Comparison of ENCODE assay signal across 21 cellular contexts in the genomic region with DNA sequence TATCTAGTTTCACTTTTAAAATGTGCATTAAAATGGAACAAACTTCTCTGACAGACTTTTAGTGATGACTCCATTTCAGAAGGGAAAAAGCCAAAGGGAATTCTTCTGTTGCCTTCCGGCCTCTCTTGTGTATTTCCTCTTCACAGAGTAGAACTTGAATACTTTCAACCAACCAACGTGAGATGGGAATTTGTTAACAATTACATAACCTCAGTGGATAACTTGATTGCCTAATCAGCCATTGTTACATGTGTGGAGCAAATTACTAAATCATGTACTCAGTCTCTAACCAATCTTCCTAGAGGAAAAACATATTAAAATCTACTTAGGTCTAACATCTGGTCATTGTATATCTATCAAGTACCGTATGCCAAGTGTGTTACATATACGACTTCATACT.
DNase-seq lines count a peak whose midpoint lies in the region; TF ChIP-seq lines count a peak whose summit lies in the region.
"Had no signal": no experiment of that assay in that cellular context is flagged by ENCODE, and none has a peak within 500 bp of the region (broad histone marks: within the 10 kb centered on the region; RNA-seq: fewer than 3 reads in every experiment).

No MANE protein-coding gene starts in this region.

- peaks cover 5% of the 10 kb centered on the region; the same call in 1 of the 2 replicates for H3K4me1 ChIP-seq in Caco-2
- H3K4me1 ChIP-seq: heart right ventricle had no signal

- H3K4me3 Mint-ChIP-seq in Caco-2 (ENCODE audit: unreplicated experiment), result no peak overlapping the region
- H3K4me3 Mint-ChIP-seq: activated naive CD8-positive, alpha-beta T cell; activated T-helper 1 cell treated with anti-CD3 and anti-CD28 coated beads, Interleukin-12 subunit alpha, Interleukin-12 subunit beta, Interleukin-2, Interleukin-4 antibody, amounts not matched to agents 30 ng/mL and 10 ng/mL and 1 ng/mL, durations not matched to agents 14 hours and 24 hours and 36 hours; B cell; immature natural killer cell; stimulated activated effector memory CD8-positive, alpha-beta T cell treated with anti-CD3 and anti-CD28 coated beads, Interleukin-12 subunit alpha, Interleukin-12 subunit beta, amount 100 ng/mL, for 72 hours had no signal

- no peak overlapping the region for H3K27ac Mint-ChIP-seq in Caco-2 (ENCODE audit: unreplicated experiment)
- H3K27ac Mint-ChIP-seq: activated naive CD8-positive, alpha-beta T cell; activated T-helper 1 cell treated with anti-CD3 and anti-CD28 coated beads, Interleukin-12 subunit alpha, Interleukin-12 subunit beta, Interleukin-2, Interleukin-4 antibody, amounts not matched to agents 30 ng/mL and 10 ng/mL and 1 ng/mL, durations not matched to agents 14 hours and 24 hours and 36 hours; B cell; immature natural killer cell; stimulated activated effector memory CD8-positive, alpha-beta T cell treated with anti-CD3 and anti-CD28 coated beads, Interleukin-12 subunit alpha, Interleukin-12 subunit beta, amount 100 ng/mL, for 72 hours had no signal

- H3K4me3 ChIP-seq in fibroblast of villous mesenchyme (ENCODE audit: low read depth, low read length), result no peak overlapping the region
- no peak overlapping the region for H3K4me3 ChIP-seq in Caco-2 (ENCODE audit: low read depth, low read length)
- H3K4me3 ChIP-seq: heart right ventricle had no signal

- no peaks in the 10 kb centered on the region for H3K36me3 ChIP-seq in Caco-2 (ENCODE audit: control insufficient read depth, insufficient read depth, low read length)
- H3K36me3 ChIP-seq: brain microvascular endothelial cell, heart right ventricle, neutrophil had no signal

- no peaks in the 10 kb centered on the region for H3K36me3 Mint-ChIP-seq in Caco-2 (ENCODE audit: insufficient read depth, unreplicated experiment)
- H3K36me3 Mint-ChIP-seq: activated naive CD8-positive, alpha-beta T cell; immature natural killer cell; stimulated activated effector memory CD8-positive, alpha-beta T cell treated with anti-CD3 and anti-CD28 coated beads, Interleukin-12 subunit alpha, Interleukin-12 subunit beta, amount 100 ng/mL, for 72 hours had no signal

- TF ChIP-seq CTCF in fibroblast of villous mesenchyme (IDR thresholded peaks at IDR 0.05; ENCODE audit: insufficient read depth, low read depth, low read length) (no peak), Caco-2 (IDR thresholded peaks at IDR 0.05; ENCODE audit: insufficient read depth in 1 of 2, low read depth in 1 of 2, low read length in 1 of 2, severe bottlenecking in 1 of 2, unreplicated experiment in 1 of 2) (no peak)

- no peaks in the 10 kb centered on the region for H3K9me3 Mint-ChIP-seq in Caco-2 (ENCODE audit: unreplicated experiment)
- H3K9me3 Mint-ChIP-seq: activated T-helper 1 cell treated with anti-CD3 and anti-CD28 coated beads, Interleukin-12 subunit alpha, Interleukin-12 subunit beta, Interleukin-2, Interleukin-4 antibody, amounts not matched to agents 30 ng/mL and 10 ng/mL and 1 ng/mL, durations not matched to agents 14 hours and 24 hours and 36 hours had no signal

- H3K9me3 ChIP-seq in Caco-2, result no peaks in the 10 kb centered on the region
- H3K9me3 ChIP-seq: heart right ventricle, neutrophil had no signal

- H3K27me3 ChIP-seq in Caco-2 (replicated peaks; ENCODE audit: control insufficient read depth, insufficient read depth, low read length), result no peaks in the 10 kb centered on the region
- H3K27me3 ChIP-seq: brain microvascular endothelial cell, heart right ventricle, neutrophil had no signal

- CTCF ChIA-PET in Caco-2 (lab: Charles Lee), result no interaction called here

- POLR2A ChIA-PET in Caco-2 (lab: Charles Lee), result no interaction called here

- peak; percentile 10 for DNase-seq in AG08395 (ENCODE audit: low spot score)
- peak; percentile 15 for DNase-seq in GM03348 (ENCODE audit: low spot score)
- DNase-seq in amniotic epithelial cell (ENCODE audit: low read depth), result peak; percentile 67
- DNase-seq in fibroblast of villous mesenchyme (ENCODE audit: low read depth), result peak; percentile 47
- DNase-seq in NCI-H524 (lab: John Stamatoyannopoulos, UW), result no peak
- no peak for DNase-seq in A172 (ENCODE audit: low spot score)
- DNase-seq in globus pallidus (ENCODE audit: low spot score), result no peak
- DNase-seq in Caco-2, result no peak
- DNase-seq: activated CD8-positive, alpha-beta memory T cell treated with anti-CD3 and anti-CD28 coated beads for 24 hours; brain microvascular endothelial cell; erythroblast; heart right ventricle; immature natural killer cell; NCI-H1694; NCI-H748 treated with DMSO at 0.1 percent for 48 hours; right cardiac atrium had no signal

- BruUV-seq in Caco-2 (replicated peaks; lab: Mats Ljungman, UMichigan), result no TSS peak

- H3K4me1 Mint-ChIP-seq in Caco-2 (ENCODE audit: low read depth, unreplicated experiment), result no peaks in the 10 kb centered on the region
- H3K4me1 Mint-ChIP-seq: B cell; immature natural killer cell; stimulated activated effector memory CD8-positive, alpha-beta T cell treated with anti-CD3 and anti-CD28 coated beads, Interleukin-12 subunit alpha, Interleukin-12 subunit beta, amount 100 ng/mL, for 72 hours had no signal

- intact Hi-C loops in Caco-2 (cut with micrococcal nuclease; ENCODE audit: unreplicated experiment), result loop anchor here (5.0 kb wide), 1 partner anchor 33 kb away; no protein-coding TSS in a partner anchor

- H3K27me3 Mint-ChIP-seq in Caco-2 (ENCODE audit: insufficient read depth, unreplicated experiment), result peaks cover 10% of the 10 kb centered on the region
- H3K27me3 Mint-ChIP-seq: activated naive CD8-positive, alpha-beta T cell; B cell had no signal

Comparison
In these comparisons a context has a peak if more than half of its experiments do, and no peak if none do; other contexts are left out.
1. DNase-seq: peak in AG08395 (single experiment), GM03348 (single experiment), amniotic epithelial cell (single experiment) and fibroblast of villous mesenchyme (single experiment); none in NCI-H524 (0 of 2), A172 (single experiment), globus pallidus (single experiment) and Caco-2 (0 of 2).